32 cellular contexts compared by ENCODE assay signal in the genomic region with DNA sequence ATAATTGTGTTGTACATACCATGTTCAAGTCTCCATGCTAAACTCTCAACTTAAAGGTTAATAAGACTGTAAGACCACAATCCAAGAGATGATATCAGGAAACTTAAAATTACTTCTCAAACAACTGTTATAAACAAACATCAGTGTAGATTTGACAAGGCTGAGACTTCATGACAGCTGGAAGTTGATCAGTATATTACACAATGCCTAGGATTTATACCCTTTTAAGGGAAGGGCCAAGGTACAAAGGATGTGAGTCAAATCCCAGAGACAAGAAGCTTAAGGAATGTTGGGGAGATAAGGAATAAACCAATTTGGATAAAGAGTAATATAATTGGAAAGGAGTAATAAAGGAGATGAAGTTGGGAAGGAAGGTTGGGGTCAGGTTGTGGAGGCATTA.
DNase-seq lines count a peak whose midpoint lies in the region; FAIRE-seq and TF ChIP-seq lines count a peak whose summit lies in the region.
"Had no signal": no experiment of that assay in that cellular context is flagged by ENCODE, and none has a peak within 500 bp of the region (broad histone marks: within the 10 kb centered on the region; RNA-seq: fewer than 3 reads in every experiment).

No MANE protein-coding gene starts in this region.

- H3K9ac ChIP-seq in endodermal cell (ENCODE audit: extremely low read depth, low read length, poor library complexity, severe bottlenecking) (no peak overlapping the region), keratinocyte (ENCODE audit: control insufficient read depth, extremely low read depth, insufficient read depth, low read length) (no peak overlapping the region)

- H3K4me3 Mint-ChIP-seq in endodermal cell: no peak overlapping the region
- H3K4me3 Mint-ChIP-seq: activated B cell treated with CpG ODN at 0.5 μM for 24 hours; activated CD4-positive, alpha-beta T cell treated with anti-CD3 and anti-CD28 coated beads, Interleukin-2, amount 10 ng/mL, durations not matched to agents 7 days and 5 days; activated naive CD8-positive, alpha-beta T cell; B cell; CD4-positive, alpha-beta memory T cell; GM23338; nephron had no signal

- H3K27me3 ChIP-seq in endodermal cell (ENCODE audit: control insufficient read depth, insufficient read depth, low read length, poor library complexity, severe bottlenecking) (no peaks in the 10 kb centered on the region), keratinocyte (ENCODE audit: control insufficient read depth, extremely low read depth, insufficient read depth, low read length) (no peaks in the 10 kb centered on the region)
- H3K27me3 ChIP-seq: spleen, tibial artery had no signal

- peaks cover 2% of the 10 kb centered on the region for H3K4me1 Mint-ChIP-seq in endodermal cell
- H3K4me1 Mint-ChIP-seq: activated B cell treated with CpG ODN at 0.5 μM for 24 hours; activated CD4-positive, alpha-beta T cell treated with anti-CD3 and anti-CD28 coated beads, Interleukin-2, amount 10 ng/mL, durations not matched to agents 7 days and 5 days; B cell; CD4-positive, alpha-beta memory T cell; GM23338; nephron had no signal

- no peak overlapping the region for H3K27ac ChIP-seq in endodermal cell (ENCODE audit: low read depth, low read length)
- H3K27ac ChIP-seq in keratinocyte (ENCODE audit: control insufficient read depth, insufficient read depth, low read length): no peak overlapping the region
- H3K27ac ChIP-seq: coronary artery, spleen, tibial artery had no signal

- DNase-seq in HCEC 1CT (peak; percentile 59), NCI-H82 treated with DMSO at 0.1 percent for 48 hours (lab: John Stamatoyannopoulos, UW; ENCODE audit: unreplicated experiment) (peak; percentile 27), endodermal cell (no peak), keratinocyte (ENCODE audit: low read depth, low spot score) (no peak), NCI-H2196 treated with DMSO at 0.1 percent for 48 hours (lab: John Stamatoyannopoulos, UW; ENCODE audit: unreplicated experiment) (no peak), NCI-H1417 (lab: John Stamatoyannopoulos, UW) (no peak), NOMO-1 treated with dmso at 0.1 percent for 144 hours (lab: John Stamatoyannopoulos, UW; ENCODE audit: unreplicated experiment) (no peak), occipital lobe (lab: John Stamatoyannopoulos, UW) (no peak)
- DNase-seq: activated B cell treated with CpG ODN at 0.5 μM for 24 hours; activated CD4-positive, alpha-beta T cell treated with anti-CD3 and anti-CD28 coated beads, Interleukin-2, amount 10 ng/mL, durations not matched to agents 7 days and 5 days; activated effector memory CD4-positive, alpha-beta T cell treated with Interleukin-2 at 50 U/mL for 16 hours; anterior cingulate cortex; CD4-positive, alpha-beta memory T cell; effector CD8-positive, alpha-beta T cell; foreskin melanocyte; left colon; MM.1S; NCI-H2081; NCI-H774; spleen; stimulated activated CD8-positive, alpha-beta memory T cell treated with anti-CD3 and anti-CD28 coated beads, Interleukin-4, amount 100 ng/mL, for 48 hours; T-helper 1 cell; tibial artery had no signal

- no peaks in the 10 kb centered on the region for H3K36me3 ChIP-seq in endodermal cell (ENCODE audit: control insufficient read depth, insufficient read depth, low read length)
- H3K36me3 ChIP-seq in keratinocyte (ENCODE audit: control insufficient read depth in 2 of 2, extremely low read depth in 1 of 2, insufficient read depth in 2 of 2, low read length in 2 of 2): no peaks in the 10 kb centered on the region
- H3K36me3 ChIP-seq: spleen, tibial artery had no signal

- H3K4me1 ChIP-seq in endodermal cell (ENCODE audit: control insufficient read depth, insufficient read depth, low read length): no peaks in the 10 kb centered on the region
- peaks cover 7% of the 10 kb centered on the region for H3K4me1 ChIP-seq in keratinocyte (ENCODE audit: control insufficient read depth, extremely low read depth, insufficient read depth, low read length)
- H3K4me1 ChIP-seq: spleen, tibial artery had no signal

- H3K4me2 ChIP-seq in keratinocyte (ENCODE audit: control insufficient read depth, extremely low read depth, insufficient read depth, low read depth, low read length): no peak overlapping the region
- H3K4me2 ChIP-seq: GM23338 had no signal

- no peaks in the 10 kb centered on the region for H3K9me1 ChIP-seq in keratinocyte (ENCODE audit: control insufficient read depth, extremely low read depth, insufficient read depth, low read length)

- dilution Hi-C loops in keratinocyte (cut with MboI; ENCODE audit: extremely low pct_ligation_motif_present, low sequenced_read_pairs): no loop called here

- no peak overlapping the region for H2AFZ ChIP-seq in keratinocyte (ENCODE audit: control insufficient read depth, low read length)
- H2AFZ ChIP-seq: GM23338 had no signal

- H3K4me3 ChIP-seq in endodermal cell (ENCODE audit: low read length) (peak overlapping the region; percentile 12), keratinocyte (ENCODE audit: control insufficient read depth in 2 of 3, extremely low read depth in 1 of 3, insufficient read depth in 2 of 3, low read depth in 1 of 3, low read length in 3 of 3) (no peak overlapping the region)
- H3K4me3 ChIP-seq: coronary artery, GM23338, K562, SK-N-MC, spleen, tibial artery had no signal

- TF ChIP-seq CTCF in endodermal cell (conservative IDR thresholded peaks at IDR 0.05): no peak
- TF ChIP-seq CTCF in keratinocyte (optimal IDR thresholded peaks at IDR 0.05 in 1 of 3, IDR thresholded peaks at IDR 0.05 in 1 of 3, conservative IDR thresholded peaks at IDR 0.05 in 1 of 3; ENCODE audit: extremely low read depth in 1 of 3, insufficient read depth in 2 of 3, low read length in 3 of 3): no peak

- H3K9me3 Mint-ChIP-seq in endodermal cell: peaks cover 2% of the 10 kb centered on the region
- H3K9me3 Mint-ChIP-seq: activated B cell treated with CpG ODN at 0.5 μM for 24 hours; activated CD4-positive, alpha-beta T cell treated with anti-CD3 and anti-CD28 coated beads, Interleukin-2, amount 10 ng/mL, durations not matched to agents 7 days and 5 days; CD4-positive, alpha-beta memory T cell; GM23338; nephron had no signal

- H3K27ac Mint-ChIP-seq in endodermal cell: no peak overlapping the region
- H3K27ac Mint-ChIP-seq: activated B cell treated with CpG ODN at 0.5 μM for 24 hours; activated CD4-positive, alpha-beta T cell treated with anti-CD3 and anti-CD28 coated beads, Interleukin-2, amount 10 ng/mL, durations not matched to agents 7 days and 5 days; activated naive CD8-positive, alpha-beta T cell; B cell; CD4-positive, alpha-beta memory T cell; GM23338; nephron had no signal

- no peaks in the 10 kb centered on the region for H3K36me3 Mint-ChIP-seq in endodermal cell (ENCODE audit: low read depth)
- H3K36me3 Mint-ChIP-seq: activated naive CD8-positive, alpha-beta T cell; CD4-positive, alpha-beta memory T cell had no signal

- H3K9me3 ChIP-seq in endodermal cell (ENCODE audit: control insufficient read depth, low read length): peaks cover 5% of the 10 kb centered on the region
- H3K9me3 ChIP-seq in keratinocyte (ENCODE audit: control insufficient read depth, low read depth, low read length): no peaks in the 10 kb centered on the region
- H3K9me3 ChIP-seq: spleen, tibial artery had no signal

- peak; percentile 80 for FAIRE-seq in keratinocyte (lab: Jason Lieb, UNC)
- FAIRE-seq: GM18507, HTR-8/SVneo, K562 had no signal

- H3K27me3 Mint-ChIP-seq in endodermal cell (ENCODE audit: insufficient read depth): peaks cover 5% of the 10 kb centered on the region
- H3K27me3 Mint-ChIP-seq: activated naive CD8-positive, alpha-beta T cell had no signal

- H4K20me1 ChIP-seq in keratinocyte (ENCODE audit: control insufficient read depth, extremely low read depth, insufficient read depth, low read length): no peaks in the 10 kb centered on the region

- H3K79me2 ChIP-seq in keratinocyte (ENCODE audit: control insufficient read depth, insufficient read depth, low read length): no peaks in the 10 kb centered on the region

Comparison
In these comparisons a context has a peak if more than half of its experiments do, and no peak if none do; other contexts are left out.
1. DNase-seq: peak in HCEC 1CT (single experiment) and NCI-H82 treated with DMSO at 0.1 percent for 48 hours (single experiment); none in endodermal cell (single experiment), keratinocyte (single experiment), NCI-H2196 treated with DMSO at 0.1 percent for 48 hours (single experiment), NCI-H1417 (0 of 3), NOMO-1 treated with dmso at 0.1 percent for 144 hours (single experiment) and occipital lobe (single experiment).